19 cellular contexts compared by ENCODE assay signal in the genomic region with DNA sequence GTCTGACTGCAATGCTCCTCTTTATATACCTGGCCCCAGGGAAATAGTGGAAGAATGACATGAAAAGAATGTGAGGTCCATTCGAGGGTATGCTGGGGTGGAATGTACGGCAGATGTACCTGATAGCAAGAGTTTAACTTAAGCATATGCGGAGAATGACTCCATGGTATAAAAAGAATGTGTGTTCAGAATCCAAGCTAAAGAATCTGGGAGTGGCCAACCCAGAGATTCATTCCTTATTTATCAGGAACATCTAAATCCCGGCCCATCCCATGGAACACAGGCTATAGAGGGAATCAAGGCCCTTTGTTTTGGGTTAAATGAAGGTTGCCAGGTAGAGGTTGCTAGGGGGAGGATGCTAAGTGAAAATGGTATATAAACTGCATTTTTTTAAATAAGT.
"Had no signal": no experiment of that assay in that cellular context is flagged by ENCODE, and none has a peak within 500 bp of the region (broad histone marks: within the 10 kb centered on the region; RNA-seq: fewer than 3 reads in every experiment).

No MANE protein-coding gene starts in this region.

- DNase-seq: activated CD4-positive, alpha-beta memory T cell treated with anti-CD3 and anti-CD28 coated beads for 36 hours; activated CD4-positive, alpha-beta T cell treated with anti-CD3 and anti-CD28 coated beads for 36 hours; activated CD8-positive, alpha-beta memory T cell treated with anti-CD3 and anti-CD28 coated beads, Interleukin-2, amount 10 ng/mL, durations not matched to agents 7 days and 5 days; activated naive CD4-positive, alpha-beta T cell; activated naive CD8-positive, alpha-beta T cell treated with anti-CD3 and anti-CD28 coated beads for 36 hours; anterior cingulate cortex; central memory CD4-positive, alpha-beta T cell; dorsolateral prefrontal cortex; occipital lobe; stimulated activated naive CD8-positive, alpha-beta T cell treated with anti-CD3 and anti-CD28 coated beads, Interleukin-15, Interleukin-2, amounts not matched to agents 100 U/mL and 50 U/mL, for 24 hours; substantia nigra; tibial artery; uterus had no signal

- H3K36me3 Mint-ChIP-seq: activated CD4-positive, alpha-beta memory T cell treated with anti-CD3 and anti-CD28 coated beads for 36 hours; activated CD8-positive, alpha-beta memory T cell treated with anti-CD3 and anti-CD28 coated beads, Interleukin-2, amount 10 ng/mL, durations not matched to agents 7 days and 5 days; activated naive CD8-positive, alpha-beta T cell treated with anti-CD3 and anti-CD28 coated beads for 36 hours; brain; WTC11 had no signal

- H3K27ac ChIP-seq: dorsolateral prefrontal cortex, right atrium auricular region, skin epidermis, tibial artery, uterus had no signal

- H3K9me3 Mint-ChIP-seq: activated CD4-positive, alpha-beta memory T cell treated with anti-CD3 and anti-CD28 coated beads for 36 hours; activated naive CD8-positive, alpha-beta T cell treated with anti-CD3 and anti-CD28 coated beads for 36 hours; brain; WTC11 had no signal

- H3K9me3 ChIP-seq: right atrium auricular region, tibial artery, uterus had no signal

- H3K4me3 ChIP-seq: dorsolateral prefrontal cortex, lung, right atrium auricular region, skin epidermis, tibial artery, uterus had no signal

- H3K36me3 ChIP-seq: right atrium auricular region, tibial artery, uterus had no signal

- H3K4me1 Mint-ChIP-seq: activated CD4-positive, alpha-beta T cell treated with anti-CD3 and anti-CD28 coated beads for 36 hours; activated CD8-positive, alpha-beta memory T cell treated with anti-CD3 and anti-CD28 coated beads, Interleukin-2, amount 10 ng/mL, durations not matched to agents 7 days and 5 days; activated naive CD8-positive, alpha-beta T cell treated with anti-CD3 and anti-CD28 coated beads for 36 hours; brain had no signal

- H3K27me3 Mint-ChIP-seq: activated CD4-positive, alpha-beta memory T cell treated with anti-CD3 and anti-CD28 coated beads for 36 hours; activated CD8-positive, alpha-beta memory T cell treated with anti-CD3 and anti-CD28 coated beads, Interleukin-2, amount 10 ng/mL, durations not matched to agents 7 days and 5 days; progenitor cell of endocrine pancreas had no signal

- H3K4me1 ChIP-seq: right atrium auricular region, tibial artery, uterus had no signal

- H3K27ac Mint-ChIP-seq: activated CD4-positive, alpha-beta memory T cell treated with anti-CD3 and anti-CD28 coated beads for 36 hours; activated CD4-positive, alpha-beta T cell treated with anti-CD3 and anti-CD28 coated beads for 36 hours; activated CD8-positive, alpha-beta memory T cell treated with anti-CD3 and anti-CD28 coated beads, Interleukin-2, amount 10 ng/mL, durations not matched to agents 7 days and 5 days; activated naive CD8-positive, alpha-beta T cell treated with anti-CD3 and anti-CD28 coated beads for 36 hours; brain; progenitor cell of endocrine pancreas; WTC11 had no signal

- H3K27me3 ChIP-seq: dorsolateral prefrontal cortex, right atrium auricular region, tibial artery, uterus had no signal

- H3K4me3 Mint-ChIP-seq: activated CD4-positive, alpha-beta memory T cell treated with anti-CD3 and anti-CD28 coated beads for 36 hours; activated CD4-positive, alpha-beta T cell treated with anti-CD3 and anti-CD28 coated beads for 36 hours; activated CD8-positive, alpha-beta memory T cell treated with anti-CD3 and anti-CD28 coated beads, Interleukin-2, amount 10 ng/mL, durations not matched to agents 7 days and 5 days; activated naive CD8-positive, alpha-beta T cell treated with anti-CD3 and anti-CD28 coated beads for 36 hours; brain; WTC11 had no signal
